1 cellular context compared by ENCODE assay signal in the genomic region with DNA sequence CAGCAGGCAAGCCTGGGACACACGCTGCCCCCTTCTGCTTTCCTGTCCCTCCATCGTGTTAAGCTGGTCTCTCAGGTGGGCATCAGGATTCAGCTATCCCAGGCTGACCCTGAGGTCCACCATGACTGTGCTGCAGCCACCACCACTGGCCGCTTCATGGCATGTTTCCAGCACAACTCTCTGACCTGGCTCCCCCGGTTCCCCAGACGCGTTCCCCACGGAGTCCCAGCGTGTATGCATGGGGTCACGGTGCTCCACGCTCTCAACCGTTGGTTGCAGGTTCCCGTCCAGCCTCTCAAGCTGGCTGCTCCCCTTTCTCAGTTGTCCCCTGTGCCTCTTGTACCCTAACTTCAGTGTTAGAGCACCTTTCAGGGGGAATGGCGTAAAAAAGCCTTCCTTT.
TF ChIP-seq lines count a peak whose summit lies in the region.

No MANE protein-coding gene starts in this region.

TF ChIP-seq in HepG2, 621 proteins besides CTCF, POLR2A, EP300 and RAD21:
- TF ChIP-seq, protein P1, sequence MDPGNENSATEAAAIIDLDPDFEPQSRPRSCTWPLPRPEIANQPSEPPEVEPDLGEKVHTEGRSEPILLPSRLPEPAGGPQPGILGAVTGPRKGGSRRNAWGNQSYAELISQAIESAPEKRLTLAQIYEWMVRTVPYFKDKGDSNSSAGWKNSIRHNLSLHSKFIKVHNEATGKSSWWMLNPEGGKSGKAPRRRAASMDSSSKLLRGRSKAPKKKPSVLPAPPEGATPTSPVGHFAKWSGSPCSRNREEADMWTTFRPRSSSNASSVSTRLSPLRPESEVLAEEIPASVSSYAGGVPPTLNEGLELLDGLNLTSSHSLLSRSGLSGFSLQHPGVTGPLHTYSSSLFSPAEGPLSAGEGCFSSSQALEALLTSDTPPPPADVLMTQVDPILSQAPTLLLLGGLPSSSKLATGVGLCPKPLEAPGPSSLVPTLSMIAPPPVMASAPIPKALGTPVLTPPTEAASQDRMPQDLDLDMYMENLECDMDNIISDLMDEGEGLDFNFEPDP (CRISPR knock-in tag; conservative IDR thresholded peaks at IDR 0.05), result 0 out of 2 replicates have a peak, but pooled peaks have one; percentile 42
- TF ChIP-seq POGZ (CRISPR knock-in tag; IDR thresholded peaks at IDR 0.05) (0 out of 2 replicates have a peak, but pooled peaks have one; percentile 6), NFRKB (IDR thresholded peaks at IDR 0.05) (no peak)
